Comparison of ENCODE assay signal across 15 cellular contexts in genomic region chr7:47170516-47170915, GRCh38.
DNase-seq lines count a peak whose midpoint lies in the region; ATAC-seq and TF ChIP-seq lines count a peak whose summit lies in the region.
"Had no signal": no experiment of that assay in that cellular context is flagged by ENCODE, and none has a peak within 500 bp of the region (broad histone marks: within the 10 kb centered on the region; RNA-seq: fewer than 3 reads in every experiment).

No MANE protein-coding gene starts in this region.

- H3K4me3 ChIP-seq in choroid plexus epithelial cell (ENCODE audit: low read depth, low read length), result no peak overlapping the region
- H3K4me3 ChIP-seq: gastrocnemius medialis, transverse colon had no signal

- H3K4me3 Mint-ChIP-seq in nephron, result no peak overlapping the region
- no peak overlapping the region for H3K4me3 Mint-ChIP-seq in activated CD4-positive, alpha-beta T cell treated with anti-CD3 and anti-CD28 coated beads for 36 hours
- H3K4me3 Mint-ChIP-seq: T-helper 1 cell treated with Interleukin-12 subunit alpha and Interleukin-12 subunit beta and Interleukin-4 antibody, amounts not matched to agents 30 μg/mL and 1 μg/mL, for 36 hours had no signal

- intact Hi-C loops in activated CD4-positive, alpha-beta T cell treated with anti-CD3 and anti-CD28 coated beads for 36 hours (cut with DNase I, micrococcal nuclease), result no loop called here

- DNase-seq in DMS 273 (lab: John Stamatoyannopoulos, UW; ENCODE audit: unreplicated experiment), result peak; percentile 32
- DNase-seq in DMS 273 treated with DMSO at 0.1 percent for 48 hours (lab: John Stamatoyannopoulos, UW), result no peak
- peak; percentile 23 for DNase-seq in M059J (ENCODE audit: low read depth)
- peak; percentile 62 for DNase-seq in choroid plexus epithelial cell (ENCODE audit: low read depth)
- DNase-seq in HK-2 (ENCODE audit: unreplicated experiment), result no peak
- no peak for DNase-seq in activated CD4-positive, alpha-beta T cell treated with anti-CD3 and anti-CD28 coated beads for 36 hours
- DNase-seq in effector CD8-positive, alpha-beta T cell (lab: John Stamatoyannopoulos, UW), result no peak
- DNase-seq: cerebellar nuclear complex, gastrocnemius medialis, midbrain, NCI-H1092 treated with DMSO at 0.1 percent for 48 hours, NCI-H69, transverse colon had no signal

- no peaks in the 10 kb centered on the region for H3K36me3 Mint-ChIP-seq in nephron (ENCODE audit: low read depth)
- no peaks in the 10 kb centered on the region for H3K36me3 Mint-ChIP-seq in activated CD4-positive, alpha-beta T cell treated with anti-CD3 and anti-CD28 coated beads for 36 hours (ENCODE audit: low read depth)

- CTCF ChIA-PET in activated CD4-positive, alpha-beta T cell treated with anti-CD3 and anti-CD28 coated beads for 36 hours (lab: Charles Lee), result no interaction called here

- H3K4me1 Mint-ChIP-seq in nephron, result no peaks in the 10 kb centered on the region
- no peaks in the 10 kb centered on the region for H3K4me1 Mint-ChIP-seq in activated CD4-positive, alpha-beta T cell treated with anti-CD3 and anti-CD28 coated beads for 36 hours

- no peaks in the 10 kb centered on the region for H3K9me3 Mint-ChIP-seq in nephron
- peaks cover 2% of the 10 kb centered on the region for H3K9me3 Mint-ChIP-seq in activated CD4-positive, alpha-beta T cell treated with anti-CD3 and anti-CD28 coated beads for 36 hours (ENCODE audit: low read depth)
- H3K9me3 Mint-ChIP-seq: T-helper 1 cell treated with Interleukin-12 subunit alpha and Interleukin-12 subunit beta and Interleukin-4 antibody, amounts not matched to agents 30 μg/mL and 1 μg/mL, for 36 hours had no signal

- POLR2A ChIA-PET in activated CD4-positive, alpha-beta T cell treated with anti-CD3 and anti-CD28 coated beads for 36 hours (lab: Charles Lee), result no interaction called here

- H3K27ac Mint-ChIP-seq in nephron, result no peak overlapping the region
- no peak overlapping the region for H3K27ac Mint-ChIP-seq in activated CD4-positive, alpha-beta T cell treated with anti-CD3 and anti-CD28 coated beads for 36 hours
- H3K27ac Mint-ChIP-seq: T-helper 1 cell treated with Interleukin-12 subunit alpha and Interleukin-12 subunit beta and Interleukin-4 antibody, amounts not matched to agents 30 μg/mL and 1 μg/mL, for 36 hours had no signal

- ATAC-seq in activated CD4-positive, alpha-beta T cell treated with anti-CD3 and anti-CD28 coated beads for 36 hours, result no peak
- ATAC-seq: gastrocnemius medialis had no signal

- TF ChIP-seq CTCF in choroid plexus epithelial cell (conservative IDR thresholded peaks at IDR 0.05; ENCODE audit: low read depth, low read length) (peak; percentile 75), nephron (IDR thresholded peaks at IDR 0.05; ENCODE audit: unreplicated experiment in 3 of 3) (peak; percentile 8 to 25 (median 8))

- no peaks in the 10 kb centered on the region for H3K27me3 Mint-ChIP-seq in nephron (ENCODE audit: low read depth)
- peaks cover 2% of the 10 kb centered on the region for H3K27me3 Mint-ChIP-seq in activated CD4-positive, alpha-beta T cell treated with anti-CD3 and anti-CD28 coated beads for 36 hours

Comparison
In these comparisons a context has a peak if more than half of its experiments do, and no peak if none do; other contexts are left out.
1. DNase-seq: peak in DMS 273 (single experiment), M059J (single experiment) and choroid plexus epithelial cell (single experiment); none in DMS 273 treated with DMSO at 0.1 percent for 48 hours (single experiment), HK-2 (single experiment), activated CD4-positive, alpha-beta T cell treated with anti-CD3 and anti-CD28 coated beads for 36 hours (single experiment) and effector CD8-positive, alpha-beta T cell (single experiment).